Comparison of ENCODE assay signal across 18 cellular contexts in the genomic region with DNA sequence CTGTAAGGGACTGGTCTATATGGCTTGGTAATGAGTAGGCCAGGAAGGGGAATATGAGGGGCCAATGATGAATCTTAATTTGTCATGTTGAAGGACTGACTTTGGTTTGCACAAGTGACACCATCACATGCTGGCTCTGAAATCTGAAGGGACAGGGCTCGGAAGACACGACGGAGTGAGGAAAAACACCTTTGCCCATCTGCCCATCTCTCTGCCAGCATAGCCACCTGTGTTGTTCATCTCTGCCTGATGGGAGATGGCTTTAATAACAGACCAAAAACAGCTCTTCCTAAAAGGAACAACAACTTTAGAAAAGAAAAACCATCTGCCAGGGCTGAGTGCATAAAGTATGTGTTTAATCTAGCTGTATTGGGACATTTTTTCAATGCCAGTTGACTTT. TPM values are rescaled to one million over a fixed set of nuclear protein-coding genes. Genes with fewer than 3 reads are reported as not detected.
DNase-seq lines count a peak whose midpoint lies in the region; ATAC-seq lines count a peak whose summit lies in the region.
"Had no signal": no experiment of that assay in that cellular context is flagged by ENCODE, and none has a peak within 500 bp of the region (broad histone marks: within the 10 kb centered on the region; RNA-seq: fewer than 3 reads in every experiment).

No MANE protein-coding gene starts in this region.

- no peaks in the 10 kb centered on the region for H3K9me3 Mint-ChIP-seq in activated CD4-positive, alpha-beta memory T cell treated with anti-CD3 and anti-CD28 coated beads, Interleukin-2, amount 10 ng/mL, durations not matched to agents 7 days and 5 days
- H3K9me3 Mint-ChIP-seq: CD14-positive monocyte; CD4-positive, alpha-beta T cell; CD8-positive, alpha-beta memory T cell; GM23338; HFFc6 had no signal

- intact Hi-C loops in left colon (cut with DNase I, micrococcal nuclease), result no loop called here

- peak; percentile 13 for ATAC-seq in left lobe of liver
- no peak for ATAC-seq in left colon
- no peak for ATAC-seq in HG03095 (IDR thresholded peaks at IDR 0.05; ENCODE audit: unreplicated experiment)
- ATAC-seq: GM23338 had no signal

- peaks cover 16% of the 10 kb centered on the region for H3K27me3 Mint-ChIP-seq in activated CD4-positive, alpha-beta memory T cell treated with anti-CD3 and anti-CD28 coated beads, Interleukin-2, amount 10 ng/mL, durations not matched to agents 7 days and 5 days

- peaks cover 10% of the 10 kb centered on the region for H3K4me1 Mint-ChIP-seq in activated CD4-positive, alpha-beta memory T cell treated with anti-CD3 and anti-CD28 coated beads, Interleukin-2, amount 10 ng/mL, durations not matched to agents 7 days and 5 days
- H3K4me1 Mint-ChIP-seq: CD14-positive monocyte; CD8-positive, alpha-beta memory T cell had no signal

- POLR2A ChIA-PET in activated CD4-positive, alpha-beta memory T cell treated with anti-CD3 and anti-CD28 coated beads, Interleukin-2, amount 10 ng/mL, durations not matched to agents 7 days and 5 days (lab: Charles Lee), result no interaction called here

- H3K27ac Mint-ChIP-seq in activated CD4-positive, alpha-beta memory T cell treated with anti-CD3 and anti-CD28 coated beads, Interleukin-2, amount 10 ng/mL, durations not matched to agents 7 days and 5 days, result no peak overlapping the region
- H3K27ac Mint-ChIP-seq: CD14-positive monocyte; CD4-positive, alpha-beta T cell; GM23338; HFFc6 had no signal

- CTCF ChIA-PET in activated CD4-positive, alpha-beta memory T cell treated with anti-CD3 and anti-CD28 coated beads, Interleukin-2, amount 10 ng/mL, durations not matched to agents 7 days and 5 days (lab: Charles Lee), result no interaction called here

- no peak overlapping the region for H3K4me3 Mint-ChIP-seq in activated CD4-positive, alpha-beta memory T cell treated with anti-CD3 and anti-CD28 coated beads, Interleukin-2, amount 10 ng/mL, durations not matched to agents 7 days and 5 days
- H3K4me3 Mint-ChIP-seq: CD14-positive monocyte; CD4-positive, alpha-beta T cell; CD8-positive, alpha-beta memory T cell; GM23338; HFFc6 had no signal

- in situ Hi-C loops in G401 (cut with HindIII; ENCODE audit: low sequenced_read_pairs), result no loop called here

- no peaks in the 10 kb centered on the region for H3K36me3 Mint-ChIP-seq in activated CD4-positive, alpha-beta memory T cell treated with anti-CD3 and anti-CD28 coated beads, Interleukin-2, amount 10 ng/mL, durations not matched to agents 7 days and 5 days (ENCODE audit: low read depth)
- H3K36me3 Mint-ChIP-seq: CD14-positive monocyte; CD8-positive, alpha-beta memory T cell had no signal

- DNase-seq in NCI-H2171 treated with DMSO at 0.1 percent for 48 hours (lab: John Stamatoyannopoulos, UW) (peak; percentile 28), NCI-H2171 (lab: John Stamatoyannopoulos, UW) (no peak), G401 (ENCODE audit: low spot score) (peak; percentile 88), cerebellar nuclear complex (lab: John Stamatoyannopoulos, UW) (peak; percentile 38 to 70), left lobe of liver (ENCODE audit: low spot score) (no peak), left colon (no peak)
- no peak for DNase-seq in activated CD4-positive, alpha-beta memory T cell treated with anti-CD3 and anti-CD28 coated beads, Interleukin-2, amount 10 ng/mL, durations not matched to agents 7 days and 5 days
- DNase-seq: ACHN; AML-193; BE2C; CD4-positive, alpha-beta T cell; CD8-positive, alpha-beta memory T cell; DMS53; DMS79 treated with DMSO at 0.1 percent for 48 hours; HFFc6 had no signal

RNA-seq across cellular contexts. Expression of gene ABLIM3, which starts 27.0 kb away (rescaled TPM):
- total RNA-seq in G401 (2014; rRNA removed; shearing (Covaris generic)), result 1.1 TPM in 1 of 2 replicates, not detected in the other
- total RNA-seq in left lobe of liver (87.7 TPM), left colon (1 to 10 TPM; 3.4 to 4.3 TPM)
- under 1 TPM; 0.08 to 0.38 TPM for total RNA-seq in activated CD4-positive, alpha-beta memory T cell treated with anti-CD3 and anti-CD28 coated beads, Interleukin-2, amount 10 ng/mL, durations not matched to agents 7 days and 5 days
- total RNA-seq: CD4-positive, alpha-beta T cell had no signal

Comparison
In these comparisons a context has a peak if more than half of its experiments do, and no peak if none do; other contexts are left out.
1. DNase-seq: peak in NCI-H2171 treated with DMSO at 0.1 percent for 48 hours (single experiment), G401 (single experiment) and cerebellar nuclear complex (2 of 2); none in NCI-H2171 (single experiment), left lobe of liver (single experiment), left colon (0 of 2) and activated CD4-positive, alpha-beta memory T cell treated with anti-CD3 and anti-CD28 coated beads, Interleukin-2, amount 10 ng/mL, durations not matched to agents 7 days and 5 days (single experiment).
2. RNA of gene ABLIM3, which starts 27.0 kb away (total RNA-seq): 87.7 TPM in left lobe of liver (single experiment); 3.4 to 4.3 TPM in left colon, 1.1 TPM in G401 and 0.08 to 0.38 TPM in activated CD4-positive, alpha-beta memory T cell treated with anti-CD3 and anti-CD28 coated beads, Interleukin-2, amount 10 ng/mL, durations not matched to agents 7 days and 5 days; every median in the first group is over 10 times any median in the second.